In genomic region chr11:43944761-43945311, GRCh38 we compare ENCODE assay signal across 7 cellular contexts. TPM values are rescaled to one million over a fixed set of nuclear protein-coding genes. Genes with fewer than 3 reads are reported as not detected.
DNase-seq lines count a peak whose midpoint lies in the region; ATAC-seq, FAIRE-seq and TF ChIP-seq lines count a peak whose summit lies in the region.

No MANE protein-coding gene starts in this region.

- H3K36me3 Mint-ChIP-seq in activated B cell treated with CpG ODN at 0.5 μM for 24 hours (ENCODE audit: low read depth) = no peaks in the 10 kb centered on the region

- no peaks in the 10 kb centered on the region for H3K36me3 ChIP-seq in kidney epithelial cell (ENCODE audit: control insufficient read depth, insufficient read depth, low read length)

- no peak for TF ChIP-seq CTCF in activated B cell treated with CpG ODN at 0.5 μM for 24 hours (IDR thresholded peaks at IDR 0.05)
- TF ChIP-seq CTCF in cardiac fibroblast (IDR thresholded peaks at IDR 0.05; ENCODE audit: low read depth, low read length) = peak; percentile 86
- peak; percentile 85 for TF ChIP-seq CTCF in kidney epithelial cell (IDR thresholded peaks at IDR 0.05; ENCODE audit: insufficient read depth, low read length, poor library complexity, severe bottlenecking)

- no peak overlapping the region for H3K27ac Mint-ChIP-seq in activated B cell treated with CpG ODN at 0.5 μM for 24 hours

- no peak overlapping the region for H3K4me3 Mint-ChIP-seq in activated B cell treated with CpG ODN at 0.5 μM for 24 hours

- peaks cover 62% of the 10 kb centered on the region for H3K27me3 ChIP-seq in kidney epithelial cell (ENCODE audit: control insufficient read depth, insufficient read depth, low read length)

- ATAC-seq in activated B cell treated with CpG ODN at 0.5 μM for 24 hours (ENCODE audit: low read depth) (no peak), HG03135 (IDR thresholded peaks at IDR 0.05; ENCODE audit: unreplicated experiment) (no peak)

- H3K4me1 Mint-ChIP-seq in activated B cell treated with CpG ODN at 0.5 μM for 24 hours = peaks cover 19% of the 10 kb centered on the region

- H3K9me3 Mint-ChIP-seq in activated B cell treated with CpG ODN at 0.5 μM for 24 hours = no peaks in the 10 kb centered on the region

- peaks cover 50% of the 10 kb centered on the region for H3K27me3 Mint-ChIP-seq in activated B cell treated with CpG ODN at 0.5 μM for 24 hours

- intact Hi-C loops in activated B cell treated with CpG ODN at 0.5 μM for 24 hours (cut with micrococcal nuclease) = no loop called here

- CTCF ChIA-PET in activated B cell treated with CpG ODN at 0.5 μM for 24 hours (lab: Charles Lee) = no interaction called here

- H3K4me3 ChIP-seq in cardiac fibroblast (replicated peaks in 1 of 2; ENCODE audit: low read depth in 2 of 2, low read length in 2 of 2) (peak overlapping the region in 1 of 2 donors; percentile 67), kidney epithelial cell (ENCODE audit: low read depth, low read length) (no peak overlapping the region)

- DNase-seq in GM12892 (ENCODE audit: insufficient read length) (peak; percentile 66), Kasumi-1 (lab: John Stamatoyannopoulos, UW) (peak; percentile 38 to 52), activated B cell treated with CpG ODN at 0.5 μM for 24 hours (peak; percentile 34), cardiac fibroblast (ENCODE audit: low read depth in 2 of 2) (peak; percentile 52 to 59), kidney epithelial cell (ENCODE audit: low read depth) (no peak)
- DNase-seq in stimulated activated CD4-positive, alpha-beta T cell treated with anti-CD3 and anti-CD28 coated beads, Interleukin-4, amount 100 ng/mL, for 1 hour = peak; percentile 71

- POLR2A ChIA-PET in activated B cell treated with CpG ODN at 0.5 μM for 24 hours (lab: Charles Lee) = no interaction called here

- TF ChIP-seq POLR2A in GM12892 (IDR thresholded peaks at IDR 0.05; ENCODE audit: low read depth, low read length) = no peak

- FAIRE-seq in GM12892 (lab: Jason Lieb, UNC) = peak; percentile 64

RNA-seq across cellular contexts. Expression of gene C11orf96, which starts 2.4 kb away (rescaled TPM):
- polyA plus RNA-seq in GM12892 (2012; ENCODE audit: missing spikeins) = not detected
- total RNA-seq in activated B cell treated with CpG ODN at 0.5 μM for 24 hours (not detected in 2 replicates), kidney epithelial cell (13.7 and 14.0 TPM in 2 replicates)

Comparison
In these comparisons a context has a peak if more than half of its experiments do, and no peak if none do; other contexts are left out.
1. RNA of gene C11orf96, which starts 2.4 kb away (total RNA-seq): 13.7 to 14.0 TPM in kidney epithelial cell; not detected in activated B cell treated with CpG ODN at 0.5 μM for 24 hours; every median in the first group is over 10 times any median in the second.